ENCODE assay signal across 1 cellular context in genomic region chr11:65860278-65861164, GRCh38.
TF ChIP-seq lines count a peak whose summit lies in the region.

MUS81 (plus strand) TSS chr11:65860433; CDS start chr11:65860754, 321 bp downstream.

TF ChIP-seq in K562, 482 proteins besides CTCF, POLR2A, EP300 and RAD21 (continued from another document and continues in another):
- TF ChIP-seq PREB (CRISPR knock-in tag; IDR thresholded peaks at IDR 0.05) (no peak), SETDB1 (IDR thresholded peaks at IDR 0.05; ENCODE audit: low read length) (no peak), SMAD1 (IDR thresholded peaks at IDR 0.05; ENCODE audit: low read depth, low read length, partially characterized antibody) (peak; percentile 80), STAT5A (IDR thresholded peaks at IDR 0.05; ENCODE audit: borderline replicate concordance, low read length) (peak; percentile 21; the same call in 1 of the 2 replicates), ZNF232 (CRISPR knock-in tag; IDR thresholded peaks at IDR 0.05) (no peak), THAP7 (CRISPR knock-in tag; IDR thresholded peaks at IDR 0.05) (no peak), ZNF785 (CRISPR knock-in tag; IDR thresholded peaks at IDR 0.05) (no peak), ZFP30 (CRISPR knock-in tag; IDR thresholded peaks at IDR 0.05; ENCODE audit: borderline replicate concordance) (no peak), TGIF2 (CRISPR knock-in tag; IDR thresholded peaks at IDR 0.05) (no peak), OTX1 (CRISPR knock-in tag; IDR thresholded peaks at IDR 0.05) (no peak), ZNF175 (CRISPR knock-in tag; IDR thresholded peaks at IDR 0.05; ENCODE audit: low read depth) (no peak), ZNF280A (IDR thresholded peaks at IDR 0.05; ENCODE audit: low read depth, partially characterized antibody) (no peak), GTF3C2 (IDR thresholded peaks at IDR 0.05; ENCODE audit: borderline replicate concordance, extremely low read depth, insufficient read length) (peak; percentile 78), UBTF (IDR thresholded peaks at IDR 0.05; ENCODE audit: borderline replicate concordance in 1 of 2, low read depth in 2 of 2, low read length in 2 of 2) (no peak), KLF1 (tag; IDR thresholded peaks at IDR 0.05) (peak; percentile 70; the same call in 1 of the 2 replicates), L3MBTL2 (IDR thresholded peaks at IDR 0.05) (no peak; the same call in 1 of the 2 replicates), ZNF449 (CRISPR knock-in tag; IDR thresholded peaks at IDR 0.05) (no peak), NCOA6 (IDR thresholded peaks at IDR 0.05) (no peak), ETS1 (conservative IDR thresholded peaks at IDR 0.05; ENCODE audit: control insufficient read depth, low read depth, low read length) (peak; percentile 13; the same call in 1 of the 2 replicates), RFX7 (CRISPR knock-in tag; IDR thresholded peaks at IDR 0.05) (no peak), ZNF592 (IDR thresholded peaks at IDR 0.05) (0 out of 2 replicates have a peak, but pooled peaks have one; percentile 21), MBD2 (IDR thresholded peaks at IDR 0.05; ENCODE audit: borderline replicate concordance, low read depth) (peak; percentile 81), CAMTA2 (CRISPR knock-in tag; conservative IDR thresholded peaks at IDR 0.05) (no peak), ZEB2 (IDR thresholded peaks at IDR 0.05) (no peak; the same call in 1 of the 2 replicates), MAX (CRISPR knock-in tag; IDR thresholded peaks at IDR 0.05) (peak; percentile 40; the same call in 1 of the 2 replicates), HMGXB4 (CRISPR knock-in tag; IDR thresholded peaks at IDR 0.05) (no peak; the same call in 1 of the 2 replicates), ZNF165 (CRISPR knock-in tag; IDR thresholded peaks at IDR 0.05; ENCODE audit: borderline replicate concordance) (no peak), ZNF655 (CRISPR knock-in tag; IDR thresholded peaks at IDR 0.05) (no peak), RNF219 (CRISPR knock-in tag; IDR thresholded peaks at IDR 0.05) (no peak), ZNF280B (CRISPR knock-in tag; IDR thresholded peaks at IDR 0.05) (no peak)
